Comparison of ENCODE assay signal across 8 cellular contexts in the genomic region with DNA sequence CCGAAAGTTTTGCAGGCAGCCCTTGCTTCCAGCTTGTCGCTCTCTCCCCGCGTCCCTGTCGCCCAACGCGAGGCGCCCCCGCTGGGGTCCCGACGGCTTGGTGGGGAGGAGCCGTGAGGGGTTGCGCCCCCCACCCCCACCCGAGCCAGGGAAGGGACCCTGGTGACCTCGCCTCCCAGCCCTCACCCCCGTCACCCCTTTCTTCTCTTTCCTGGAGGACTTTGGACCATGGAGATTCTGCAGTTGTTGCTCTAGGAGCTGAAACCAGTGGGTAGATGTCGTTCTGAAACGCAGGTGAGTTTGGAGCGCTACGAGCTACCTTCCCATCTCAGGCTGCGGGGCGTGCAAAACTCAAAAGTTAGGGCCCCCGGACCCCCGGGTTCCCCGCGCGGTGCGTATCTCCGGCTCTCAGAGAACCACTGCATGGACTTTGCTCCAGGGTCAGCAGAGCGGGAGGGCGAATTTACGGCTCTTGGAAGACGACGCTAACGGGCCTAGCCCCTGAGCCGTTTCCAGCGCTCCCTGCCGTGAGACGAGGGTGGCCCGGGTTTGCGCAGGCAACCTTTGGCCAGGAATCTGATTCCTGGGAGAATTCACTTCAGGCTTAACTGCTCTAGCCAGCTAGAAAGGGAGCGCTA. TPM values are rescaled to one million over a fixed set of nuclear protein-coding genes. Genes with fewer than 3 reads are reported as not detected.
DNase-seq lines count a peak whose midpoint lies in the region; ATAC-seq and TF ChIP-seq lines count a peak whose summit lies in the region.

No MANE protein-coding gene starts in this region.

- DNase-seq in AG20443 (ENCODE audit: low spot score) (peak; percentile 48), HAP-1 (ENCODE audit: low spot score in 2 of 2) (peak; percentile 42 to 77), RWPE1 (ENCODE audit: low spot score) (peak; percentile 52), cerebellar cortex (ENCODE audit: low spot score) (peak; percentile 47), left lobe of liver (ENCODE audit: low spot score) (peak; percentile 83), NOMO-1 (lab: John Stamatoyannopoulos, UW; ENCODE audit: unreplicated experiment in 2 of 2) (no peak)
- DNase-seq in stimulated activated naive B cell treated with anti-CD40 and anti-IgM and Interleukin-4, amounts not matched to agents 10 μg/mL and 1 μg/mL and 100 μg/mL, for 72 hours: no peak

- H3K9me3 Mint-ChIP-seq in stimulated activated naive B cell treated with anti-CD40 and anti-IgM and Interleukin-4, amounts not matched to agents 10 μg/mL and 1 μg/mL and 100 μg/mL, for 72 hours: no peaks in the 10 kb centered on the region

- peak overlapping the region; percentile 59 for H3K4me3 ChIP-seq in HAP-1

- no peaks in the 10 kb centered on the region for H3K36me3 Mint-ChIP-seq in stimulated activated naive B cell treated with anti-CD40 and anti-IgM and Interleukin-4, amounts not matched to agents 10 μg/mL and 1 μg/mL and 100 μg/mL, for 72 hours

- POLR2A ChIA-PET in RWPE1 (lab: Yijun Ruan, JAX; ENCODE audit: low non-redundant PET): no interaction called here

- H3K27me3 ChIP-seq in HAP-1 (ENCODE audit: low read depth): no peaks in the 10 kb centered on the region

- peaks cover 5 to 20% of the 10 kb centered on the region in 2 donors for H3K4me1 Mint-ChIP-seq in stimulated activated naive B cell treated with anti-CD40 and anti-IgM and Interleukin-4, amounts not matched to agents 10 μg/mL and 1 μg/mL and 100 μg/mL, for 72 hours

- CTCF ChIA-PET in RWPE1 (lab: Yijun Ruan, JAX): interaction anchor here (0.6 to 1.8 kb wide), 11 partner anchors 15 to 288 kb away, joined by 3 to 7 read pairs (median 3); no protein-coding TSS in a partner anchor

- H3K27ac Mint-ChIP-seq in stimulated activated naive B cell treated with anti-CD40 and anti-IgM and Interleukin-4, amounts not matched to agents 10 μg/mL and 1 μg/mL and 100 μg/mL, for 72 hours: peak overlapping the region; percentile 76

- in situ Hi-C loops in HAP-1 (cut with MboI; ENCODE audit: low sequenced_read_pairs): no loop called here

- peaks cover 3% of the 10 kb centered on the region; the same call in 1 of the 2 replicates for H3K36me3 ChIP-seq in HAP-1 (replicated peaks)

- H3K27me3 Mint-ChIP-seq in stimulated activated naive B cell treated with anti-CD40 and anti-IgM and Interleukin-4, amounts not matched to agents 10 μg/mL and 1 μg/mL and 100 μg/mL, for 72 hours: peaks cover 9 to 16% of the 10 kb centered on the region in 2 donors

- TF ChIP-seq CTCF in RWPE1 (conservative IDR thresholded peaks at IDR 0.05; ENCODE audit: low read depth): no peak

- ATAC-seq in left lobe of liver: peak; percentile 69
- ATAC-seq in stimulated activated naive B cell treated with anti-CD40 and anti-IgM and Interleukin-4, amounts not matched to agents 10 μg/mL and 1 μg/mL and 100 μg/mL, for 72 hours (replicated peaks): peak; percentile 6 to 21
- ATAC-seq in GM21528 (IDR thresholded peaks at IDR 0.05; ENCODE audit: low FRiP score, unreplicated experiment): no peak

- no peaks in the 10 kb centered on the region; the same call in none of the 2 replicates for H3K4me1 ChIP-seq in HAP-1

- no peaks in the 10 kb centered on the region for H3K9me3 ChIP-seq in HAP-1

- H3K4me3 Mint-ChIP-seq in stimulated activated naive B cell treated with anti-CD40 and anti-IgM and Interleukin-4, amounts not matched to agents 10 μg/mL and 1 μg/mL and 100 μg/mL, for 72 hours: peak overlapping the region; percentile 78 to 84

- H3K27ac ChIP-seq in RWPE1: peak overlapping the region; percentile 80

RNA-seq across cellular contexts. Expression of a gene that starts 0.7 kb away (rescaled TPM):
- 15.5 TPM for total RNA-seq in left lobe of liver

Comparison
In these comparisons a context has a peak if more than half of its experiments do, and no peak if none do; other contexts are left out.
1. DNase-seq: peak in AG20443 (single experiment), HAP-1 (2 of 2), RWPE1 (single experiment), cerebellar cortex (single experiment) and left lobe of liver (single experiment); none in stimulated activated naive B cell treated with anti-CD40 and anti-IgM and Interleukin-4, amounts not matched to agents 10 μg/mL and 1 μg/mL and 100 μg/mL, for 72 hours (single experiment) and NOMO-1 (0 of 2).